ENCODE assay signal across 1 cellular context in genomic region chr6:79525272-79526100, GRCh38.
TF ChIP-seq lines count a peak whose summit lies in the region.

No MANE protein-coding gene starts in this region.

TF ChIP-seq in HepG2, 621 proteins besides CTCF, POLR2A, EP300 and RAD21 (continued from another document):
- TF ChIP-seq SKIL (CRISPR knock-in tag; IDR thresholded peaks at IDR 0.05; ENCODE audit: borderline replicate concordance) (peak; percentile 85), ZNF605 (CRISPR knock-in tag; IDR thresholded peaks at IDR 0.05) (peak; percentile 79; the same call in 1 of the 2 replicates), CEBPB (IDR thresholded peaks at IDR 0.05; ENCODE audit: borderline replicate concordance, low read depth, low read length) (peak; percentile 70), BRF2 (CRISPR knock-in tag; IDR thresholded peaks at IDR 0.05) (0 out of 2 replicates have a peak, but pooled peaks have one; percentile 23), CREM (IDR thresholded peaks at IDR 0.05) (peak; percentile 70), CREM (CRISPR knock-in tag; IDR thresholded peaks at IDR 0.05) (no peak)
